8 cellular contexts compared by ENCODE assay signal in genomic region chr4:55346851-55347255, GRCh38. TPM values are rescaled to one million over a fixed set of nuclear protein-coding genes. Genes with fewer than 3 reads are reported as not detected.
DNase-seq lines count a peak whose midpoint lies in the region; ATAC-seq lines count a peak whose summit lies in the region.

No MANE protein-coding gene starts in this region.

- H3K4me1 Mint-ChIP-seq in dendritic cell treated with granulocyte-macrophage colony-stimulating factor and Interleukin-4, amounts not matched to agents 40 ng/mL and 50 ng/mL, for 4 days (ENCODE audit: low read depth) = peaks cover 17% of the 10 kb centered on the region
- H3K4me1 Mint-ChIP-seq in naive thymus-derived CD8-positive, alpha-beta T cell = peaks cover 1 to 18% (median 11%) of the 10 kb centered on the region in 4 donors

- no peaks in the 10 kb centered on the region for H3K9me3 ChIP-seq in KOPT-K1 (ENCODE audit: insufficient read depth, low read length, poor library complexity, severe bottlenecking)

- ATAC-seq in naive thymus-derived CD8-positive, alpha-beta T cell = no peak
- ATAC-seq in GM18873 (IDR thresholded peaks at IDR 0.05; ENCODE audit: low FRiP score, unreplicated experiment) (no peak), GM21786 (IDR thresholded peaks at IDR 0.05; ENCODE audit: unreplicated experiment) (no peak)

- no peaks in the 10 kb centered on the region for H3K27me3 Mint-ChIP-seq in dendritic cell treated with granulocyte-macrophage colony-stimulating factor and Interleukin-4, amounts not matched to agents 40 ng/mL and 50 ng/mL, for 4 days
- H3K27me3 Mint-ChIP-seq in naive thymus-derived CD8-positive, alpha-beta T cell = no peaks in the 10 kb centered on the region

- no peaks in the 10 kb centered on the region for H3K36me3 ChIP-seq in KOPT-K1 (ENCODE audit: insufficient read depth, low read length)

- H3K4me3 Mint-ChIP-seq in dendritic cell treated with granulocyte-macrophage colony-stimulating factor and Interleukin-4, amounts not matched to agents 40 ng/mL and 50 ng/mL, for 4 days = peak overlapping the region; percentile 93
- H3K4me3 Mint-ChIP-seq in naive thymus-derived CD8-positive, alpha-beta T cell = peak overlapping the region; percentile 61 to 92 (median 81)

- POLR2A ChIA-PET in naive thymus-derived CD8-positive, alpha-beta T cell (lab: Charles Lee) = interaction anchor here (1.0 to 2.1 kb wide), 3 partner anchors 14 to 199 kb away, joined by 3 to 10 read pairs (median 5); partner anchors contain the start of gene TMEM165

- DNase-seq in D341Med (ENCODE audit: low spot score) = peak; percentile 46
- no peak for DNase-seq in naive thymus-derived CD8-positive, alpha-beta T cell
- DNase-seq in inferior parietal cortex (ENCODE audit: extremely low spot score) = no peak
- DNase-seq in NCI-H345 (lab: John Stamatoyannopoulos, UW) = no peak

- H3K9me3 Mint-ChIP-seq in dendritic cell treated with granulocyte-macrophage colony-stimulating factor and Interleukin-4, amounts not matched to agents 40 ng/mL and 50 ng/mL, for 4 days = no peaks in the 10 kb centered on the region
- H3K9me3 Mint-ChIP-seq in naive thymus-derived CD8-positive, alpha-beta T cell = peaks cover 0 to 5% (median 0%) of the 10 kb centered on the region in 9 donors

- H3K36me3 Mint-ChIP-seq in dendritic cell treated with granulocyte-macrophage colony-stimulating factor and Interleukin-4, amounts not matched to agents 40 ng/mL and 50 ng/mL, for 4 days (ENCODE audit: low read depth) = peaks cover 20% of the 10 kb centered on the region
- H3K36me3 Mint-ChIP-seq in naive thymus-derived CD8-positive, alpha-beta T cell = peaks cover 0 to 1% (median 0%) of the 10 kb centered on the region in 3 donors

- intact Hi-C loops in dendritic cell treated with granulocyte-macrophage colony-stimulating factor and Interleukin-4, amounts not matched to agents 40 ng/mL and 50 ng/mL, for 4 days (cut with micrococcal nuclease) = loop anchor here (1.0 to 5.0 kb wide), 4 partner anchors 48 to 602 kb away; partner anchors contain the start of genes CEP135, CLOCK, EXOC1 and TMEM165

- peak overlapping the region; percentile 57 for H3K27ac ChIP-seq in KOPT-K1 (ENCODE audit: low read depth, low read length, poor library complexity, severe bottlenecking)

- H3K27ac Mint-ChIP-seq in dendritic cell treated with granulocyte-macrophage colony-stimulating factor and Interleukin-4, amounts not matched to agents 40 ng/mL and 50 ng/mL, for 4 days = peak overlapping the region; percentile 93
- peak overlapping the region in 9 of 10 donors; percentile 15 to 91 (median 84) for H3K27ac Mint-ChIP-seq in naive thymus-derived CD8-positive, alpha-beta T cell

RNA-seq across cellular contexts. Expression of gene SRD5A3, which starts 0.8 kb away (rescaled TPM):
- 1 to 10 TPM; 3.2 to 5.7 TPM for total RNA-seq in naive thymus-derived CD8-positive, alpha-beta T cell
- polyA plus RNA-seq in naive thymus-derived CD8-positive, alpha-beta T cell = 10 to 100 TPM in 2 of 3 donors, 1 to 10 TPM in 1; 7.5 to 14.8 (median 12.8) TPM

RNA-seq across cellular contexts. Expression of gene TMEM165, which starts 48.9 kb away (rescaled TPM):
- 10 to 100 TPM; 62.5 to 63.3 TPM for total RNA-seq in naive thymus-derived CD8-positive, alpha-beta T cell
- polyA plus RNA-seq in naive thymus-derived CD8-positive, alpha-beta T cell = 10 to 100 TPM; 16.0 to 32.7 (median 25.9) TPM
